Comparison of ENCODE assay signal across 8 cellular contexts in the genomic region with DNA sequence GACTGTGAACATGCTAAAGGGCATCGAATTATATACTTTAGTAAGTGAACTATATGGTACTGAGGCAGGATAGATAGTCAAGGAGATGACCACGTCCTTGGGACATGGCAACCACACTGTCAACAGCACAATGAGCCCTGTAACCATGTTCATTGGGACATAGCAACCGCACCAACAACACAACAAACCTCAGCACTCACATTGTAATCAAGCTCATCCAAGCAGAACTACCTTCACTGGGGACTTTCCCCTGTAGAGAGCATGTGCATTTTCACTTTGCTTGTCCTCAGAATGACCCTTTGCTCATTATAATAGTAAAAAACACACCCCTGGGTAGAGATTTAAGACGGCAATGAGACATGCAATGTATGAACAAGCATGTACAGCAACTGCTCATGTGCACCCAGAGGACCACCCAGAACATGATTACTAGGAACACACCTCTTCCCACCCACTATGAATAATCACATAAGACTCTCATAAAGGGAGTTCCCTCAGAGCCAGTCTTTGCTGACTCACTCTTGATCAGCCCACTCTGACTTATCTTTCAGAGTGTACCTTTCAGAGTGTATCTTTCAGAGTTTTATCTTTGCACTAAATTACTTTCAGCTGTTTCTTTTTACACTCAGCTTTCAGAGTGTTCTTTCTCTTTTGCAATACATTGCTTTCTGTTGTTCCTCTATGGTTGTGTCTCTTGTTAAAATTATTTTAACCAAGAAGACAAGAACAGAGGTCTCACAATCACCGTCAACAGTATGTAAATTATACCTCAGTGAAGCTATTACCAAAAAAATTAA. TPM values are rescaled to one million over a fixed set of nuclear protein-coding genes. Genes with fewer than 3 reads are reported as not detected.
A peak's percentile ranks its signal among the peaks of the same experiment; 100 is the strongest.
DNase-seq lines count a peak whose midpoint lies in the region; ATAC-seq and TF ChIP-seq lines count a peak whose summit lies in the region.

No MANE protein-coding gene starts in this region.

- H3K27me3 ChIP-seq in iPS-18a (ENCODE audit: control insufficient read depth, insufficient read depth, low read length): no peaks in the 10 kb centered on the region

- no peak overlapping the region for H3K4me3 ChIP-seq in iPS-18a (ENCODE audit: low read length)

- H3K27ac Mint-ChIP-seq in CD14-positive monocyte: peak overlapping the region; percentile 97 to 99 (median 98)
- peak overlapping the region; percentile 88 for H3K27ac Mint-ChIP-seq in activated naive CD8-positive, alpha-beta T cell treated with anti-CD3 and anti-CD28 coated beads for 36 hours

- H3K27me3 Mint-ChIP-seq in CD14-positive monocyte (ENCODE audit: low read depth in 3 of 3): peaks cover 0 to 3% (median 0%) of the 10 kb centered on the region in 3 donors
- no peaks in the 10 kb centered on the region for H3K27me3 Mint-ChIP-seq in activated naive CD8-positive, alpha-beta T cell treated with anti-CD3 and anti-CD28 coated beads for 36 hours

- H3K4me1 ChIP-seq in iPS-18a (ENCODE audit: control insufficient read depth, low read depth, low read length): peaks cover 14% of the 10 kb centered on the region

- peak overlapping the region; percentile 9 for H3K27ac ChIP-seq in iPS-18a (ENCODE audit: low read length)

- H3K36me3 Mint-ChIP-seq in CD14-positive monocyte: no peaks in the 10 kb centered on the region
- no peaks in the 10 kb centered on the region for H3K36me3 Mint-ChIP-seq in activated naive CD8-positive, alpha-beta T cell treated with anti-CD3 and anti-CD28 coated beads for 36 hours

- H3K36me3 ChIP-seq in iPS-18a (ENCODE audit: control insufficient read depth, low read depth, low read length): no peaks in the 10 kb centered on the region

- H3K4me3 Mint-ChIP-seq in CD14-positive monocyte: peak overlapping the region in 1 of 2 donors; percentile 85
- peak overlapping the region; percentile 57 for H3K4me3 Mint-ChIP-seq in activated naive CD8-positive, alpha-beta T cell treated with anti-CD3 and anti-CD28 coated beads for 36 hours

- no peak for TF ChIP-seq CTCF in CD14-positive monocyte (IDR thresholded peaks at IDR 0.05)

- intact Hi-C loops in CD14-positive monocyte (cut with micrococcal nuclease): loop anchor here in 1 of 2 donors (5.0 kb wide), 1 partner anchor 55 kb away; no protein-coding TSS in a partner anchor

- H3K9me3 ChIP-seq in iPS-18a (ENCODE audit: control insufficient read depth, low read depth, low read length): no peaks in the 10 kb centered on the region

- H3K9me3 Mint-ChIP-seq in CD14-positive monocyte: peaks cover 0 to 4% (median 2%) of the 10 kb centered on the region in 7 donors
- H3K9me3 Mint-ChIP-seq in activated naive CD8-positive, alpha-beta T cell treated with anti-CD3 and anti-CD28 coated beads for 36 hours: no peaks in the 10 kb centered on the region

- ATAC-seq in GM19328 (IDR thresholded peaks at IDR 0.05; ENCODE audit: unreplicated experiment) (peak; percentile 75), HG03354 (IDR thresholded peaks at IDR 0.05; ENCODE audit: poor library complexity, severe bottlenecking, unreplicated experiment) (peak; percentile 80)

- H3K4me1 Mint-ChIP-seq in CD14-positive monocyte: peaks cover 30% of the 10 kb centered on the region
- H3K4me1 Mint-ChIP-seq in activated naive CD8-positive, alpha-beta T cell treated with anti-CD3 and anti-CD28 coated beads for 36 hours: peaks cover 41% of the 10 kb centered on the region

- DNase-seq in CD14-positive monocyte (ENCODE audit: low spot score) (peak; percentile 89), RKO (ENCODE audit: low spot score) (peak; percentile 71), NCI-H187 treated with DMSO at 0.1 percent for 48 hours (lab: John Stamatoyannopoulos, UW) (no peak)
- peak; percentile 57 for DNase-seq in activated naive CD8-positive, alpha-beta T cell treated with anti-CD3 and anti-CD28 coated beads for 36 hours
- peak; percentile 46 for DNase-seq in stimulated activated CD8-positive, alpha-beta memory T cell treated with anti-CD3 and anti-CD28 coated beads, Interleukin-12 subunit alpha, Interleukin-12 subunit beta, amount 100 ng/mL, for 1 hour (ENCODE audit: low read depth)

- peak overlapping the region; percentile 25 for H3K9ac ChIP-seq in iPS-18a (ENCODE audit: low read length)

RNA-seq across cellular contexts. Expression of a gene that starts 4.1 kb away (rescaled TPM):
- not detected for polyA plus RNA-seq in CD14-positive monocyte
- 1 to 10 TPM in 1 of 2 experiments, under 1 TPM in 1; 0.52 to 1.0 TPM for total RNA-seq in activated naive CD8-positive, alpha-beta T cell treated with anti-CD3 and anti-CD28 coated beads for 36 hours

RNA-seq across cellular contexts. Expression of a gene that starts 30.6 kb away (rescaled TPM):
- 100 to 1,000 TPM; 101 to 119 TPM for polyA plus RNA-seq in CD14-positive monocyte
- total RNA-seq in activated naive CD8-positive, alpha-beta T cell treated with anti-CD3 and anti-CD28 coated beads for 36 hours: 10 to 100 TPM; 34.2 to 40.5 TPM

RNA-seq across cellular contexts. Expression of a gene that starts 47.0 kb away (rescaled TPM):
- polyA plus RNA-seq in CD14-positive monocyte: 10 to 100 TPM; 34.2 to 67.3 TPM
- 1 to 10 TPM; 6.0 to 6.5 TPM for total RNA-seq in activated naive CD8-positive, alpha-beta T cell treated with anti-CD3 and anti-CD28 coated beads for 36 hours
